21 cellular contexts compared by ENCODE assay signal in genomic region chr19:5335593-5335992, GRCh38.
"Had no signal": no experiment of that assay in that cellular context is flagged by ENCODE, and none has a peak within 500 bp of the region (broad histone marks: within the 10 kb centered on the region; RNA-seq: fewer than 3 reads in every experiment).

No MANE protein-coding gene starts in this region.

- H3K36me3 ChIP-seq: adrenal gland, gastroesophageal sphincter, heart right ventricle, thyroid gland had no signal

- H3K36me3 Mint-ChIP-seq: activated naive CD4-positive, alpha-beta T cell treated with anti-CD3 and anti-CD28 coated beads, Interleukin-2, amount 10 ng/mL, durations not matched to agents 7 days and 5 days; immature natural killer cell had no signal

- H3K9me3 Mint-ChIP-seq: activated CD4-positive, alpha-beta T cell treated with anti-CD3 and anti-CD28 coated beads, Interleukin-2, amount 10 ng/mL, durations not matched to agents 7 days and 5 days; activated naive CD4-positive, alpha-beta T cell treated with anti-CD3 and anti-CD28 coated beads, Interleukin-2, amount 10 ng/mL, durations not matched to agents 7 days and 5 days; immature natural killer cell had no signal

- H3K4me3 ChIP-seq: adrenal gland, gastroesophageal sphincter, heart right ventricle, thyroid gland had no signal

- ATAC-seq: activated CD4-positive, CD25-positive, alpha-beta regulatory T cell treated with anti-CD3 and anti-CD28 coated beads, Interleukin-2, amount 50 U/mL, for 24 hours; esophagus mucosa; gastroesophageal sphincter; heart right ventricle; left ventricle myocardium superior had no signal

- DNase-seq: activated CD4-positive, alpha-beta T cell treated with anti-CD3 and anti-CD28 coated beads, Interleukin-2, amount 10 ng/mL, durations not matched to agents 7 days and 5 days; activated CD8-positive, alpha-beta memory T cell treated with anti-CD3 and anti-CD28 coated beads, Interleukin-2, amount 50 U/mL, for 4 hours; activated effector memory CD4-positive, alpha-beta T cell treated with Interleukin-2 at 50 U/mL for 16 hours; activated naive CD4-positive, alpha-beta T cell treated with anti-CD3 and anti-CD28 coated beads, Interleukin-2, amount 10 ng/mL, durations not matched to agents 7 days and 5 days; activated T-cell treated with anti-CD3 and anti-CD28 coated beads, Interleukin-2, amount 50 U/mL, for 48 hours; adrenal gland; effector CD8-positive, alpha-beta T cell; heart right ventricle; immature natural killer cell; kidney glomerular epithelial cell; left ventricle myocardium superior; retina; stimulated activated CD4-positive, alpha-beta T cell treated with anti-CD3 and anti-CD28 coated beads, Interleukin-1b, Interleukin-23, amount 100 ng/mL, for 48 hours; stimulated activated CD8-positive, alpha-beta memory T cell treated with anti-CD3 and anti-CD28 coated beads, Interleukin-4, amount 100 ng/mL, for 48 hours; stimulated activated naive CD4-positive, alpha-beta T cell; thyroid gland had no signal

- FAIRE-seq: astrocyte, bronchial epithelial cell had no signal

- H3K4me3 Mint-ChIP-seq: activated CD4-positive, alpha-beta T cell treated with anti-CD3 and anti-CD28 coated beads, Interleukin-2, amount 10 ng/mL, durations not matched to agents 7 days and 5 days; activated naive CD4-positive, alpha-beta T cell treated with anti-CD3 and anti-CD28 coated beads, Interleukin-2, amount 10 ng/mL, durations not matched to agents 7 days and 5 days had no signal

- H3K27ac Mint-ChIP-seq: activated naive CD4-positive, alpha-beta T cell treated with anti-CD3 and anti-CD28 coated beads, Interleukin-2, amount 10 ng/mL, durations not matched to agents 7 days and 5 days; immature natural killer cell had no signal

- H3K27ac ChIP-seq: adrenal gland, gastroesophageal sphincter, heart right ventricle, thyroid gland had no signal

- H3K9me3 ChIP-seq: adrenal gland, gastroesophageal sphincter, heart right ventricle, thyroid gland had no signal
